In the genomic region with DNA sequence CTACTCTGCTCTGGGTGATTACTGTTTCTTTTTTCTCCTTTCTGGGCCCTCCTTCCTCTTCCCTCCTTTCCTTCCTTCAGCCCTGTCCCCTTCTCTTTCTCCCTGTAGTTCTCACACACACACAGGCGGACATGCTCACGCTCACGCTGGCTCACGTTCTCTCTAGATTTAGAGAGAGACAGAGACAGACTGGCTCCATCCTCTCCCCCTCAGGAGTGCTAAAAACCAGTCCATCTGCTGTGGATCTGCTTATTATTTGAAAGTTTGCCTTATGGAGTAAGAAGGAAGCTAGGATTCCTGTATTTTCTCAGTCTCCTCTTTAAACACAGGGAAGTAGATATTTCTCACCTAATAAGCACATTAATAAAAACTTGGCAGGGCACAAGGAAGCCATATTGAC, we compare ENCODE assay signal across 29 cellular contexts. TPM values are rescaled to one million over a fixed set of nuclear protein-coding genes. Genes with fewer than 3 reads are reported as not detected.
"Had no signal": no experiment of that assay in that cellular context is flagged by ENCODE, and none has a peak within 500 bp of the region (broad histone marks: within the 10 kb centered on the region; RNA-seq: fewer than 3 reads in every experiment).

No MANE protein-coding gene starts in this region.

- FAIRE-seq: keratinocyte, pancreas had no signal

- H3K4me1 ChIP-seq: colonic mucosa, gastrocnemius medialis, lower lobe of right lung, pancreas, right lobe of liver, stomach had no signal

- H3K4me3 ChIP-seq: colonic mucosa, gastrocnemius medialis, lower lobe of right lung, pancreas, right lobe of liver, smooth muscle cell, stomach, thyroid gland had no signal

- H3K4me2 ChIP-seq: smooth muscle cell had no signal

- H3K27ac ChIP-seq: colonic mucosa, epithelial cell of prostate, gastrocnemius medialis, lower lobe of right lung, neutrophil, pancreas, right lobe of liver, stomach, thyroid gland had no signal

- H3K4me1 Mint-ChIP-seq: natural killer cell; neural crest cell; stimulated activated effector memory CD8-positive, alpha-beta T cell treated with anti-CD3 and anti-CD28 coated beads, Interleukin-12 subunit alpha, Interleukin-12 subunit beta, amount 100 ng/mL, for 72 hours had no signal

- H3K27ac Mint-ChIP-seq: dendritic cell treated with granulocyte-macrophage colony-stimulating factor and Interleukin-4, amounts not matched to agents 40 ng/mL and 50 ng/mL, for 4 days; endodermal cell; natural killer cell; stimulated activated effector memory CD8-positive, alpha-beta T cell treated with anti-CD3 and anti-CD28 coated beads, Interleukin-12 subunit alpha, Interleukin-12 subunit beta, amount 100 ng/mL, for 72 hours had no signal

- H3K9me3 Mint-ChIP-seq: dendritic cell treated with granulocyte-macrophage colony-stimulating factor and Interleukin-4, amounts not matched to agents 40 ng/mL and 50 ng/mL, for 4 days; endodermal cell; natural killer cell; neural crest cell; stimulated activated effector memory CD8-positive, alpha-beta T cell treated with anti-CD3 and anti-CD28 coated beads, Interleukin-12 subunit alpha, Interleukin-12 subunit beta, amount 100 ng/mL, for 72 hours had no signal

- H3K27me3 ChIP-seq: colonic mucosa, right lobe of liver, thyroid gland had no signal

- H3K36me3 ChIP-seq: colonic mucosa, gastrocnemius medialis, lower lobe of right lung, neutrophil, pancreas, right lobe of liver, stomach, thyroid gland had no signal

- H3K9me3 ChIP-seq: colonic mucosa, gastrocnemius medialis, lower lobe of right lung, neutrophil, pancreas, right lobe of liver, stomach, thyroid gland had no signal

- DNase-seq: colonic mucosa; effector CD8-positive, alpha-beta T cell; endodermal cell; foreskin fibroblast; gastrocnemius medialis; head of caudate nucleus; left ventricle myocardium superior; lower lobe of right lung; natural killer cell; pancreas; right lobe of liver; stimulated activated CD4-positive, alpha-beta T cell treated with anti-CD3 and anti-CD28 coated beads, Interleukin-12 subunit alpha, Interleukin-12 subunit beta, amount 100 ng/mL, for 4 hours; stimulated activated CD4-positive, alpha-beta T cell treated with anti-CD3 and anti-CD28 coated beads, Interleukin-1b, Interleukin-23, amount 100 ng/mL, for 48 hours; stimulated activated CD4-positive, alpha-beta T cell treated with anti-CD3 and anti-CD28 coated beads, Interleukin-4, amount 100 ng/mL, for 1 hour; stimulated activated naive CD4-positive, alpha-beta T cell treated with Interleukin-2 at 50 U/mL for 16 hours; stomach; thyroid gland; trophoblast cell had no signal

- H3K36me3 Mint-ChIP-seq: natural killer cell; stimulated activated effector memory CD8-positive, alpha-beta T cell treated with anti-CD3 and anti-CD28 coated beads, Interleukin-12 subunit alpha, Interleukin-12 subunit beta, amount 100 ng/mL, for 72 hours had no signal

- ATAC-seq: esophagus mucosa; gastrocnemius medialis; left ventricle myocardium superior; lower lobe of right lung; natural killer cell; pancreas; right lobe of liver; stimulated activated effector memory CD8-positive, alpha-beta T cell treated with anti-CD3 and anti-CD28 coated beads, Interleukin-12 subunit alpha, Interleukin-12 subunit beta, amount 100 ng/mL, for 72 hours had no signal

- H3K4me3 Mint-ChIP-seq: dendritic cell treated with granulocyte-macrophage colony-stimulating factor and Interleukin-4, amounts not matched to agents 40 ng/mL and 50 ng/mL, for 4 days; endodermal cell; natural killer cell; neural crest cell; stimulated activated effector memory CD8-positive, alpha-beta T cell treated with anti-CD3 and anti-CD28 coated beads, Interleukin-12 subunit alpha, Interleukin-12 subunit beta, amount 100 ng/mL, for 72 hours had no signal

RNA-seq across cellular contexts. Expression of gene KCNA1, which starts 48.1 kb away (rescaled TPM):
- total RNA-seq: endodermal cell, esophagus mucosa, gastrocnemius medialis, glomerular endothelial cell, left ventricle myocardium superior, lower lobe of right lung, natural killer cell, pancreas, pulmonary artery endothelial cell, right lobe of liver, smooth muscle cell, ureter had no signal
- polyA plus RNA-seq: keratinocyte, smooth muscle cell had no signal
